Comparison of ENCODE assay signal across 1 cellular context in genomic region chr3:46929324-46929723, GRCh38.
TF ChIP-seq lines count a peak whose summit lies in the region.

No MANE protein-coding gene starts in this region.

TF ChIP-seq in GM12878, 131 proteins besides CTCF, POLR2A, EP300 and RAD21:
- no peak for TF ChIP-seq CHD4 (IDR thresholded peaks at IDR 0.05)
- TF ChIP-seq ZBTB40 (IDR thresholded peaks at IDR 0.05; ENCODE audit: borderline replicate concordance), result no peak
- no peak for TF ChIP-seq RELA (IDR thresholded peaks at IDR 0.05; ENCODE audit: borderline replicate concordance, partially characterized antibody)
- no peak for TF ChIP-seq ETV6 (conservative IDR thresholded peaks at IDR 0.05 in 1 of 2, IDR thresholded peaks at IDR 0.05 in 1 of 2; ENCODE audit: borderline replicate concordance in 1 of 2, low read depth in 1 of 2)
- TF ChIP-seq SMAD1 (IDR thresholded peaks at IDR 0.05; ENCODE audit: low read depth, partially characterized antibody), result no peak
- TF ChIP-seq PAX8 (IDR thresholded peaks at IDR 0.05), result no peak
- TF ChIP-seq MYC (IDR thresholded peaks at IDR 0.05; ENCODE audit: insufficient read depth, insufficient read length, insufficient replicate concordance, low read length, severe bottlenecking), result no peak
- TF ChIP-seq SMARCA5 (IDR thresholded peaks at IDR 0.05), result no peak
- no peak for TF ChIP-seq TBL1XR1 (IDR thresholded peaks at IDR 0.05; ENCODE audit: low read depth, low read length)
- TF ChIP-seq BHLHE40 (IDR thresholded peaks at IDR 0.05; ENCODE audit: borderline replicate concordance in 1 of 2, low read depth in 2 of 2, low read length in 1 of 2), result no peak
- TF ChIP-seq LARP7 (IDR thresholded peaks at IDR 0.05), result no peak
- TF ChIP-seq SIN3A (IDR thresholded peaks at IDR 0.05; ENCODE audit: low read depth, low read length), result no peak
- TF ChIP-seq TCF7 (IDR thresholded peaks at IDR 0.05; ENCODE audit: borderline replicate concordance), result no peak
- TF ChIP-seq IKZF2 (IDR thresholded peaks at IDR 0.05), result no peak
